In the genomic region with DNA sequence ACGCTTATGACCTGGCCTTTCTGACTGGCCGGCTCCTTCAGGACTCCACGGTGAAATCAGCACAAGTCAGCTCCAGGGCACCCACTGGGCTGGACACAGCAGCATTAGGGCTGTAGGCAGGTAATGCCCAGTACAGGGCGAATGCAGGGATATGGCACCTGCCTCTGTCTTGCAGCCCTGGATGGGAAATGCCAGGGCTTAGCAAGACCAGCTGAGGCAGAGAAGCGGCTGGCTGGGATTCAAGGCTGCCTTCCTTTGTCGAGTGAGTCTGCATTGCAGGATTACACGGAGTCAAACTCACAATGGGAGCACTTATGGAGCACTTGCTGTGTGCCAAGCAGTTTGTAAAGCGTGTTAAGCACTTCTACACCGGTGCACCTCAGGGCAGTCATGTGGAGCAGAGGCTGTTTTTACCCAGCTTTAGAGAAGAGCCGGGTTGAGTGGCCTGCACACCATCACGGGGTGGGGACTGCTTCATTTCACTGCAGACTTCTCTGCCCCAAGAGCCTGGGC, we compare ENCODE assay signal across 28 cellular contexts.
"Had no signal": no experiment of that assay in that cellular context is flagged by ENCODE, and none has a peak within 500 bp of the region (broad histone marks: within the 10 kb centered on the region; RNA-seq: fewer than 3 reads in every experiment).

No MANE protein-coding gene starts in this region.

- H3K27ac ChIP-seq: body of pancreas, esophagus squamous epithelium, gastroesophageal sphincter had no signal

- DNase-seq: activated CD4-positive, alpha-beta memory T cell treated with anti-CD3 and anti-CD28 coated beads for 36 hours; activated CD4-positive, alpha-beta T cell treated with anti-CD3 and anti-CD28 coated beads for 36 hours; activated CD4-positive, alpha-beta T cell treated with anti-CD3 and anti-CD28 coated beads, Interleukin-2, amount 10 ng/mL, durations not matched to agents 24 days and 14 days; activated CD4-positive, CD25-positive, alpha-beta regulatory T cell; activated CD4-positive, CD25-positive, alpha-beta regulatory T cell treated with anti-CD3 and anti-CD28 coated beads, Interleukin-2, amount 50 U/mL, for 72 hours; activated CD8-positive, alpha-beta memory T cell treated with anti-CD3 and anti-CD28 coated beads, Interleukin-2, amount 10 ng/mL, durations not matched to agents 7 days and 5 days; activated CD8-positive, alpha-beta memory T cell treated with anti-CD3 and anti-CD28 coated beads, Interleukin-2, amount 50 U/mL, for 4 hours; activated CD8-positive, alpha-beta T cell treated with anti-CD3 and anti-CD28 coated beads, Interleukin-2, amount 10 ng/mL, durations not matched to agents 7 days and 5 days; activated gamma-delta T cell; activated naive CD4-positive, alpha-beta T cell; activated naive CD4-positive, alpha-beta T cell treated with anti-CD3 and anti-CD28 coated beads, Interleukin-2, amount 50 U/mL, for 16 hours; activated T-cell treated with anti-CD3 and anti-CD28 coated beads, Interleukin-2, amount 50 U/mL, for 24 hours; activated T-cell treated with anti-CD3 and anti-CD28 coated beads, Interleukin-2, amount 50 U/mL, for 72 hours; amniotic stem cell; anterior cingulate cortex; body of pancreas; caudate nucleus; cortex of kidney; dermis blood vessel endothelial cell; effector CD4-positive, alpha-beta T cell; effector memory CD8-positive, alpha-beta T cell; erythroblast; esophagus squamous epithelium; foreskin melanocyte; T-helper 1 cell; T-helper 17 cell; T1000 had no signal

- H3K9me3 ChIP-seq: body of pancreas, esophagus squamous epithelium, gastroesophageal sphincter had no signal

- H3K27me3 ChIP-seq: body of pancreas had no signal

- H3K4me3 ChIP-seq: body of pancreas, esophagus squamous epithelium, gastroesophageal sphincter had no signal

- H3K36me3 ChIP-seq: esophagus squamous epithelium, gastroesophageal sphincter had no signal

- ATAC-seq: activated CD4-positive, alpha-beta T cell treated with anti-CD3 and anti-CD28 coated beads for 36 hours; activated CD8-positive, alpha-beta memory T cell treated with anti-CD3 and anti-CD28 coated beads, Interleukin-2, amount 10 ng/mL, durations not matched to agents 7 days and 5 days; activated CD8-positive, alpha-beta T cell treated with anti-CD3 and anti-CD28 coated beads, Interleukin-2, amount 10 ng/mL, durations not matched to agents 7 days and 5 days; activated T-cell treated with anti-CD3 and anti-CD28 coated beads, Interleukin-2, amount 50 U/mL, for 72 hours; body of pancreas; effector memory CD8-positive, alpha-beta T cell; gastroesophageal sphincter; T-helper 17 cell had no signal

- H3K4me1 ChIP-seq: body of pancreas, esophagus squamous epithelium, gastroesophageal sphincter had no signal
